Comparison of ENCODE assay signal across 7 cellular contexts in the genomic region with DNA sequence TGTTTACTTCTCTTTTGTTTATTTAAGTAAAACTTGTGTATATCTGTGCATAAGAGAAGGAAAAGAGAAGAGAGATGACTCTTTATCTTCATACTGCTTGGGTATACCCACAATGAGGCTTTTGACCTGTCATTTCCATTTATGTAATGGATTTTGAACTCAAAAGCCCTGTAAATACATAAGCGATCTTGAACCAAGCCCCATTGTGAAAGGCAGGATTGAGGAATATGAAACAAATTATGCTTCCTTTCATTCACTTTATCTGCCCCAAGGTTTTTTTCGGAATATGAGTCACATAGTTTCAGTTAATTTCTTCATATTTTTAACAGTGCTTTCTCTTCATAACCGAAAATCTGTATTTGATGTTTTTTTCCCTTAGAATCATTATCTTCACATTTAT. TPM values are rescaled to one million over a fixed set of nuclear protein-coding genes. Genes with fewer than 3 reads are reported as not detected.
A peak's percentile ranks its signal among the peaks of the same experiment; 100 is the strongest.
DNase-seq lines count a peak whose midpoint lies in the region; ATAC-seq and TF ChIP-seq lines count a peak whose summit lies in the region.

No MANE protein-coding gene starts in this region.

- WGBS in heart left ventricle, 4 donors, result 57 to 72% (median 61%) methylated on average over 3 of the region's 3 CpGs

- TF ChIP-seq POLR2A in heart left ventricle (IDR thresholded peaks at IDR 0.05), result no peak

- peak overlapping the region in 2 of 12 donors; percentile 6 to 10 for H3K4me3 ChIP-seq in heart left ventricle

- no peak overlapping the region for H3K4me3 Mint-ChIP-seq in activated T-helper 1 cell treated with anti-CD3 and anti-CD28 coated beads, Interleukin-12 subunit alpha, Interleukin-12 subunit beta, Interleukin-2, Interleukin-4 antibody, amounts not matched to agents 30 ng/mL and 10 ng/mL and 1 ng/mL, durations not matched to agents 14 hours and 24 hours and 36 hours
- H3K4me3 Mint-ChIP-seq in stimulated activated effector memory CD8-positive, alpha-beta T cell treated with anti-CD3 and anti-CD28 coated beads, Interleukin-12 subunit alpha, Interleukin-12 subunit beta, amount 100 ng/mL, for 72 hours, result no peak overlapping the region

- intact Hi-C loops in activated T-helper 1 cell treated with anti-CD3 and anti-CD28 coated beads, Interleukin-12 subunit alpha, Interleukin-12 subunit beta, Interleukin-2, Interleukin-4 antibody, amounts not matched to agents 30 ng/mL and 10 ng/mL and 1 ng/mL, durations not matched to agents 14 hours and 24 hours and 36 hours (cut with micrococcal nuclease), result loop anchor here (2.0 kb wide), 1 partner anchor 15 kb away; no protein-coding TSS in a partner anchor
- intact Hi-C loops in heart left ventricle (cut with DNase I), result no loop called here

- no peaks in the 10 kb centered on the region for H3K27me3 ChIP-seq in heart left ventricle

- no peaks in the 10 kb centered on the region for H3K27me3 Mint-ChIP-seq in activated T-helper 1 cell treated with anti-CD3 and anti-CD28 coated beads, Interleukin-12 subunit alpha, Interleukin-12 subunit beta, Interleukin-2, Interleukin-4 antibody, amounts not matched to agents 30 ng/mL and 10 ng/mL and 1 ng/mL, durations not matched to agents 14 hours and 24 hours and 36 hours (ENCODE audit: insufficient read depth)

- DNase-seq in M059J (ENCODE audit: low read depth) (peak; percentile 33), heart left ventricle (no peak), GM10266 (ENCODE audit: extremely low spot score) (no peak)
- DNase-seq in activated T-helper 1 cell treated with anti-CD3 and anti-CD28 coated beads, Interleukin-12 subunit alpha, Interleukin-12 subunit beta, Interleukin-2, Interleukin-4 antibody, amounts not matched to agents 30 ng/mL and 10 ng/mL and 1 ng/mL, durations not matched to agents 14 hours and 24 hours and 36 hours (ENCODE audit: low spot score), result no peak
- no peak for DNase-seq in stimulated activated effector memory CD8-positive, alpha-beta T cell treated with anti-CD3 and anti-CD28 coated beads, Interleukin-12 subunit alpha, Interleukin-12 subunit beta, amount 100 ng/mL, for 72 hours (ENCODE audit: low spot score in 2 of 2)

- no peak for TF ChIP-seq CTCF in heart left ventricle (IDR thresholded peaks at IDR 0.05)
- TF ChIP-seq CTCF in GM10266 (IDR thresholded peaks at IDR 0.05; ENCODE audit: control insufficient read depth, insufficient read depth, low read depth, missing control alignments), result no peak

- ATAC-seq in heart left ventricle (peak in 2 of 4 donors; percentile 20 to 44), HG03354 (IDR thresholded peaks at IDR 0.05; ENCODE audit: poor library complexity, severe bottlenecking, unreplicated experiment) (no peak), HG02623 (IDR thresholded peaks at IDR 0.05; ENCODE audit: unreplicated experiment) (no peak)
- ATAC-seq in stimulated activated effector memory CD8-positive, alpha-beta T cell treated with anti-CD3 and anti-CD28 coated beads, Interleukin-12 subunit alpha, Interleukin-12 subunit beta, amount 100 ng/mL, for 72 hours, result peak; percentile 31

- peaks cover 9% of the 10 kb centered on the region for H3K9me3 Mint-ChIP-seq in activated T-helper 1 cell treated with anti-CD3 and anti-CD28 coated beads, Interleukin-12 subunit alpha, Interleukin-12 subunit beta, Interleukin-2, Interleukin-4 antibody, amounts not matched to agents 30 ng/mL and 10 ng/mL and 1 ng/mL, durations not matched to agents 14 hours and 24 hours and 36 hours
- no peaks in the 10 kb centered on the region for H3K9me3 Mint-ChIP-seq in stimulated activated effector memory CD8-positive, alpha-beta T cell treated with anti-CD3 and anti-CD28 coated beads, Interleukin-12 subunit alpha, Interleukin-12 subunit beta, amount 100 ng/mL, for 72 hours

- peak overlapping the region; percentile 5 for H3K27ac Mint-ChIP-seq in activated T-helper 1 cell treated with anti-CD3 and anti-CD28 coated beads, Interleukin-12 subunit alpha, Interleukin-12 subunit beta, Interleukin-2, Interleukin-4 antibody, amounts not matched to agents 30 ng/mL and 10 ng/mL and 1 ng/mL, durations not matched to agents 14 hours and 24 hours and 36 hours
- H3K27ac Mint-ChIP-seq in stimulated activated effector memory CD8-positive, alpha-beta T cell treated with anti-CD3 and anti-CD28 coated beads, Interleukin-12 subunit alpha, Interleukin-12 subunit beta, amount 100 ng/mL, for 72 hours, result no peak overlapping the region

- peaks cover 4 to 61% (median 33%) of the 10 kb centered on the region in 12 donors for H3K4me1 ChIP-seq in heart left ventricle

- H3K27ac ChIP-seq in heart left ventricle, result peak overlapping the region in 11 of 12 donors; percentile 11 to 87 (median 47)

- peaks cover 0 to 7% (median 0%) of the 10 kb centered on the region in 12 donors for H3K9me3 ChIP-seq in heart left ventricle

- peaks cover 30% of the 10 kb centered on the region for H3K36me3 Mint-ChIP-seq in activated T-helper 1 cell treated with anti-CD3 and anti-CD28 coated beads, Interleukin-12 subunit alpha, Interleukin-12 subunit beta, Interleukin-2, Interleukin-4 antibody, amounts not matched to agents 30 ng/mL and 10 ng/mL and 1 ng/mL, durations not matched to agents 14 hours and 24 hours and 36 hours (ENCODE audit: low read depth)
- peaks cover 34% of the 10 kb centered on the region for H3K36me3 Mint-ChIP-seq in stimulated activated effector memory CD8-positive, alpha-beta T cell treated with anti-CD3 and anti-CD28 coated beads, Interleukin-12 subunit alpha, Interleukin-12 subunit beta, amount 100 ng/mL, for 72 hours

- H3K36me3 ChIP-seq in heart left ventricle, result peaks cover 0 to 16% (median 7%) of the 10 kb centered on the region in 9 donors

- peaks cover 26% of the 10 kb centered on the region for H3K4me1 Mint-ChIP-seq in activated T-helper 1 cell treated with anti-CD3 and anti-CD28 coated beads, Interleukin-12 subunit alpha, Interleukin-12 subunit beta, Interleukin-2, Interleukin-4 antibody, amounts not matched to agents 30 ng/mL and 10 ng/mL and 1 ng/mL, durations not matched to agents 14 hours and 24 hours and 36 hours (ENCODE audit: low read depth)
- H3K4me1 Mint-ChIP-seq in stimulated activated effector memory CD8-positive, alpha-beta T cell treated with anti-CD3 and anti-CD28 coated beads, Interleukin-12 subunit alpha, Interleukin-12 subunit beta, amount 100 ng/mL, for 72 hours, result peaks cover 28% of the 10 kb centered on the region

RNA-seq across cellular contexts. Expression of gene CNST, which starts 21.4 kb away (rescaled TPM):
- 6.8 and 14.7 TPM in 2 replicates for total RNA-seq in M059J (2014; rRNA removed; shearing (Covaris generic))
- 27.0 and 30.8 TPM in 2 replicates for total RNA-seq in activated T-helper 1 cell treated with anti-CD3 and anti-CD28 coated beads, Interleukin-12 subunit alpha, Interleukin-12 subunit beta, Interleukin-2, Interleukin-4 antibody, amounts not matched to agents 30 ng/mL and 10 ng/mL and 1 ng/mL, durations not matched to agents 14 hours and 24 hours and 36 hours
- 10 to 100 TPM; 14.0 to 23.9 (median 19.1) TPM for total RNA-seq in heart left ventricle
- 10 to 100 TPM in 1 of 2 donors, 1 to 10 TPM in 1; 3.9 to 11.9 TPM for polyA plus RNA-seq in heart left ventricle

RNA-seq across cellular contexts. Expression of gene TFB2M, which starts 21.5 kb away (rescaled TPM):
- 19.1 and 26.6 TPM in 2 replicates for total RNA-seq in M059J (2014; rRNA removed; shearing (Covaris generic))
- 24.8 and 30.9 TPM in 2 replicates for total RNA-seq in activated T-helper 1 cell treated with anti-CD3 and anti-CD28 coated beads, Interleukin-12 subunit alpha, Interleukin-12 subunit beta, Interleukin-2, Interleukin-4 antibody, amounts not matched to agents 30 ng/mL and 10 ng/mL and 1 ng/mL, durations not matched to agents 14 hours and 24 hours and 36 hours
- 10 to 100 TPM; 10.5 to 14.5 (median 12.8) TPM for total RNA-seq in heart left ventricle
- 10 to 100 TPM in 1 of 2 donors, 1 to 10 TPM in 1; 4.2 to 18.6 TPM for polyA plus RNA-seq in heart left ventricle
